In genomic region chr6:105810922-105811482, GRCh38 we compare ENCODE assay signal across 14 cellular contexts.
A peak's percentile ranks its signal among the peaks of the same experiment; 100 is the strongest.
DNase-seq lines count a peak whose midpoint lies in the region; ATAC-seq, FAIRE-seq and TF ChIP-seq lines count a peak whose summit lies in the region.
"Had no signal": no experiment of that assay in that cellular context is flagged by ENCODE, and none has a peak within 500 bp of the region (broad histone marks: within the 10 kb centered on the region; RNA-seq: fewer than 3 reads in every experiment).

No MANE protein-coding gene starts in this region.

- CTCF ChIA-PET in AG04450 (lab: Charles Lee): interaction anchor here (0.9 to 1.1 kb wide), 2 partner anchors 24 to 83 kb away, joined by 4 to 5 read pairs; no protein-coding TSS in a partner anchor
- CTCF ChIA-PET in endothelial cell of umbilical vein (lab: Charles Lee): interaction anchor here (0.5 kb wide), 1 partner anchor 85 kb away, joined by 6 read pairs; no protein-coding TSS in a partner anchor

- ATAC-seq in DND-41 (ENCODE audit: insufficient read depth, low read depth) (no peak), GM18867 (IDR thresholded peaks at IDR 0.05; ENCODE audit: unreplicated experiment) (no peak), left lobe of liver (no peak)

- H3K4me3 ChIP-seq in AG04450 (ENCODE audit: low read depth, low read length) (no peak overlapping the region), DND-41 (ENCODE audit: low read depth in 1 of 2, low read length in 2 of 2) (no peak overlapping the region; a peak in 1 of 4 replicates), SJSA1 (no peak overlapping the region), endothelial cell of umbilical vein (replicated peaks in 1 of 3; ENCODE audit: insufficient read depth in 1 of 3, low read depth in 1 of 3, low read length in 3 of 3) (no peak overlapping the region)
- H3K4me3 ChIP-seq: uterus had no signal

- no peaks in the 10 kb centered on the region for H4K20me1 ChIP-seq in DND-41 (ENCODE audit: insufficient read depth, low read length)
- no peaks in the 10 kb centered on the region for H4K20me1 ChIP-seq in endothelial cell of umbilical vein (replicated peaks; ENCODE audit: control insufficient read depth, extremely low read depth, insufficient read depth, low read length)

- H3K9ac ChIP-seq in DND-41 (ENCODE audit: low read depth, low read length): peak overlapping the region; percentile 48
- H3K9ac ChIP-seq in endothelial cell of umbilical vein (replicated peaks; ENCODE audit: extremely low read depth, insufficient read depth, low read length): no peak overlapping the region

- no peaks in the 10 kb centered on the region for H3K9me3 ChIP-seq in AG04450 (ENCODE audit: control insufficient read depth, insufficient read depth, low read length)
- no peaks in the 10 kb centered on the region for H3K9me3 ChIP-seq in DND-41 (ENCODE audit: insufficient read depth, low read length, severe bottlenecking)
- H3K9me3 ChIP-seq in SJSA1 (replicated peaks): no peaks in the 10 kb centered on the region
- no peaks in the 10 kb centered on the region for H3K9me3 ChIP-seq in endothelial cell of umbilical vein (replicated peaks; ENCODE audit: control insufficient read depth, insufficient read depth, low read length)
- H3K9me3 ChIP-seq: uterus had no signal

- dilution Hi-C loops in endothelial cell of umbilical vein (cut with MboI; ENCODE audit: extremely low pct_ligation_motif_present, low sequenced_read_pairs): no loop called here

- intact Hi-C loops in endothelial cell of umbilical vein (cut with micrococcal nuclease): no loop called here

- H3K4me2 ChIP-seq in DND-41 (ENCODE audit: insufficient read depth, low read length) (peak overlapping the region; percentile 45), endothelial cell of umbilical vein (ENCODE audit: insufficient read depth, low read length) (peak overlapping the region; percentile 12)

- H3K79me2 ChIP-seq in DND-41 (ENCODE audit: insufficient read depth, low read length): no peaks in the 10 kb centered on the region
- H3K79me2 ChIP-seq in endothelial cell of umbilical vein (ENCODE audit: control insufficient read depth, insufficient read depth, low read length): no peaks in the 10 kb centered on the region

- no peak for DNase-seq in AG04450 (ENCODE audit: low read depth, low spot score)
- no peak for DNase-seq in DND-41
- DNase-seq in SJSA1 (ENCODE audit: low read depth in 1 of 2, low spot score in 2 of 2): no peak
- no peak for DNase-seq in endothelial cell of umbilical vein (ENCODE audit: low read depth, low spot score)
- DNase-seq in NCI-H2227 treated with DMSO at 0.1 percent for 48 hours (lab: John Stamatoyannopoulos, UW): no peak
- no peak for DNase-seq in AG20443 (ENCODE audit: low spot score)
- DNase-seq in left lobe of liver (ENCODE audit: low spot score): no peak
- DNase-seq: activated CD8-positive, alpha-beta memory T cell treated with anti-CD3 and anti-CD28 coated beads, Interleukin-2, amount 50 U/mL, for 4 hours; NCI-H748 treated with DMSO at 0.1 percent for 48 hours; Right ventricle myocardium superior had no signal

- H3K9me1 ChIP-seq in endothelial cell of umbilical vein (replicated peaks; ENCODE audit: control insufficient read depth, extremely low read depth, insufficient read depth, low read length): no peaks in the 10 kb centered on the region

- TF ChIP-seq CTCF in AG04450 (IDR thresholded peaks at IDR 0.05; ENCODE audit: low read depth, low read length) (no peak), DND-41 (IDR thresholded peaks at IDR 0.05; ENCODE audit: borderline replicate concordance, extremely low read depth, low read length, poor library complexity, severe bottlenecking) (no peak), endothelial cell of umbilical vein (IDR thresholded peaks at IDR 0.05; ENCODE audit: extremely low read depth in 1 of 2, insufficient read depth in 1 of 2, low read depth in 1 of 2, low read length in 2 of 2) (no peak)

- TF ChIP-seq POLR2A in endothelial cell of umbilical vein (IDR thresholded peaks at IDR 0.05; ENCODE audit: low read depth, low read length): no peak

- H3K27ac ChIP-seq in AG04450 (ENCODE audit: low read depth, low read length): peak overlapping the region; percentile 73
- H3K27ac ChIP-seq in DND-41 (ENCODE audit: low read length): peak overlapping the region; percentile 94
- peak overlapping the region; percentile 58 for H3K27ac ChIP-seq in SJSA1
- no peak overlapping the region for H3K27ac ChIP-seq in endothelial cell of umbilical vein (ENCODE audit: insufficient read depth, low read depth, low read length)
- H3K27ac ChIP-seq: C4-2B, uterus had no signal

- no peaks in the 10 kb centered on the region for H3K36me3 ChIP-seq in DND-41 (ENCODE audit: insufficient read depth, low read length)
- no peaks in the 10 kb centered on the region for H3K36me3 ChIP-seq in SJSA1
- H3K36me3 ChIP-seq in endothelial cell of umbilical vein (ENCODE audit: control insufficient read depth in 2 of 2, extremely low read depth in 1 of 2, insufficient read depth in 2 of 2, low read length in 2 of 2): no peaks in the 10 kb centered on the region
- H3K36me3 ChIP-seq: uterus had no signal

- no TSS peak for BruUV-seq in endothelial cell of umbilical vein (replicated peaks; lab: Mats Ljungman, UMichigan)

- POLR2A ChIA-PET in AG04450 (lab: Yijun Ruan, JAX): interaction anchor here (0.6 to 0.7 kb wide), 2 partner anchors 184 to 602 kb away, joined by 4 read pairs; no protein-coding TSS in a partner anchor
- POLR2A ChIA-PET in endothelial cell of umbilical vein (lab: Charles Lee): no interaction called here

- H3K27me3 ChIP-seq in AG04450 (ENCODE audit: control insufficient read depth, insufficient read depth, low read length): no peaks in the 10 kb centered on the region
- H3K27me3 ChIP-seq in DND-41 (ENCODE audit: insufficient read depth, low read length, poor library complexity): no peaks in the 10 kb centered on the region
- H3K27me3 ChIP-seq in SJSA1 (replicated peaks): no peaks in the 10 kb centered on the region
- H3K27me3 ChIP-seq in endothelial cell of umbilical vein (ENCODE audit: control insufficient read depth in 2 of 2, insufficient read depth in 2 of 2, low read length in 2 of 2): no peaks in the 10 kb centered on the region
- H3K27me3 ChIP-seq: uterus had no signal

- peaks cover 99% of the 10 kb centered on the region for H3K4me1 ChIP-seq in DND-41 (ENCODE audit: insufficient read depth, low read length)
- H3K4me1 ChIP-seq in SJSA1 (replicated peaks): peaks cover 19% of the 10 kb centered on the region
- peaks cover 7% of the 10 kb centered on the region for H3K4me1 ChIP-seq in endothelial cell of umbilical vein (ENCODE audit: control insufficient read depth, extremely low read depth, insufficient read depth, low read length)
- H3K4me1 ChIP-seq: uterus had no signal

- H2AFZ ChIP-seq in DND-41 (ENCODE audit: low read depth, low read length) (no peak overlapping the region), endothelial cell of umbilical vein (ENCODE audit: low read depth, low read length) (peak overlapping the region; percentile 39)

- FAIRE-seq in endothelial cell of umbilical vein (lab: Jason Lieb, UNC): no peak
- FAIRE-seq: G401.6 had no signal

TF ChIP-seq in endothelial cell of umbilical vein, 7 proteins besides CTCF, POLR2A, EP300 and RAD21:
- TF ChIP-seq MAX (IDR thresholded peaks at IDR 0.05; ENCODE audit: insufficient read depth, insufficient read length) (no peak), POLR2AphosphoS5 (IDR thresholded peaks at IDR 0.05; ENCODE audit: insufficient read depth, low read depth, low read length) (no peak), EZH2 (IDR thresholded peaks at IDR 0.05; ENCODE audit: borderline replicate concordance, low read depth, low read length, severe bottlenecking) (no peak), JUN (IDR thresholded peaks at IDR 0.05; ENCODE audit: borderline replicate concordance, insufficient read depth, insufficient read length, low read depth) (no peak), MYC (IDR thresholded peaks at IDR 0.05; ENCODE audit: low read depth, low read length) (no peak), GATA2 (IDR thresholded peaks at IDR 0.05; ENCODE audit: insufficient read depth, insufficient read length, low read depth, low read length) (no peak), FOS (IDR thresholded peaks at IDR 0.05; ENCODE audit: borderline replicate concordance, insufficient read depth, low read length) (no peak)
